Comparison of ENCODE assay signal across 8 cellular contexts in genomic region chr16:89723279-89724250, GRCh38. TPM values are rescaled to one million over a fixed set of nuclear protein-coding genes. Genes with fewer than 3 reads are reported as not detected.
A peak's percentile ranks its signal among the peaks of the same experiment; 100 is the strongest.
DNase-seq lines count a peak whose midpoint lies in the region; ATAC-seq and TF ChIP-seq lines count a peak whose summit lies in the region.

No MANE protein-coding gene starts in this region.

- no peak for TF ChIP-seq CTCF in heart left ventricle (IDR thresholded peaks at IDR 0.05)
- TF ChIP-seq CTCF in right atrium auricular region (IDR thresholded peaks at IDR 0.05), result no peak

- ATAC-seq in heart left ventricle, result peak in 2 of 4 donors; percentile 40 to 44
- peak; percentile 36 to 41 for ATAC-seq in activated naive CD4-positive, alpha-beta T cell treated with anti-CD3 and anti-CD28 coated beads, Interleukin-2, amount 50 U/mL, for 72 hours

- 59 to 71% (median 66%) methylated on average over 17 to 30 of the region's 30 CpGs for WGBS in heart left ventricle, 4 donors

- H3K27me3 ChIP-seq in heart left ventricle (no peaks in the 10 kb centered on the region), right atrium auricular region (no peaks in the 10 kb centered on the region)

- no peaks in the 10 kb centered on the region for H3K9me3 Mint-ChIP-seq in activated naive CD4-positive, alpha-beta T cell treated with anti-CD3 and anti-CD28 coated beads, Interleukin-2, amount 50 U/mL, for 72 hours

- H3K9me3 ChIP-seq in heart left ventricle (no peaks in the 10 kb centered on the region), right atrium auricular region (no peaks in the 10 kb centered on the region)

- H3K27ac ChIP-seq in heart left ventricle (peak overlapping the region in 9 of 12 donors; percentile 31 to 100 (median 98)), right atrium auricular region (peak overlapping the region in 1 of 2 donors; percentile 97)

- TF ChIP-seq POLR2A in heart left ventricle (IDR thresholded peaks at IDR 0.05), result no peak

- intact Hi-C loops in heart left ventricle (cut with DNase I), result loop anchor here in 1 of 10 donors (2.0 kb wide), 1 partner anchor 13 kb away; no protein-coding TSS in a partner anchor

- peak overlapping the region; percentile 84 to 93 for H3K27ac Mint-ChIP-seq in activated naive CD4-positive, alpha-beta T cell treated with anti-CD3 and anti-CD28 coated beads, Interleukin-2, amount 50 U/mL, for 72 hours

- H3K4me1 ChIP-seq in heart left ventricle, result peaks cover 8 to 54% (median 34%) of the 10 kb centered on the region in 12 donors
- peaks cover 0 to 38% of the 10 kb centered on the region in 2 donors for H3K4me1 ChIP-seq in right atrium auricular region

- H3K36me3 Mint-ChIP-seq in activated naive CD4-positive, alpha-beta T cell treated with anti-CD3 and anti-CD28 coated beads, Interleukin-2, amount 50 U/mL, for 72 hours, result peaks cover 16 to 17% of the 10 kb centered on the region in 2 donors

- DNase-seq in heart left ventricle (peak in 4 of 5 donors; percentile 65 to 83 (median 70)), right atrium auricular region (ENCODE audit: low spot score) (no peak), hypothalamus (lab: John Stamatoyannopoulos, UW) (peak; percentile 43 to 98 (median 91)), NCI-H1436 (lab: John Stamatoyannopoulos, UW) (no peak), HuH-7 (ENCODE audit: low spot score) (no peak), islet precursor cell (no peak)
- DNase-seq in activated naive CD4-positive, alpha-beta T cell treated with anti-CD3 and anti-CD28 coated beads, Interleukin-2, amount 50 U/mL, for 72 hours (ENCODE audit: low spot score in 2 of 2), result peak in 1 of 2 donors; percentile 72
- peak; percentile 58 for DNase-seq in stimulated activated CD8-positive, alpha-beta memory T cell treated with anti-CD3 and anti-CD28 coated beads, Interleukin-12 subunit alpha, Interleukin-12 subunit beta, amount 100 ng/mL, for 4 hours (ENCODE audit: low read depth)

- H3K4me3 ChIP-seq in heart left ventricle, result peak overlapping the region in 10 of 12 donors; percentile 74 to 98 (median 94)
- H3K4me3 ChIP-seq in right atrium auricular region, result peak overlapping the region in 1 of 2 donors; percentile 82

- H3K36me3 ChIP-seq in heart left ventricle (peaks cover 0 to 61% (median 53%) of the 10 kb centered on the region in 9 donors), right atrium auricular region (peaks cover 54% of the 10 kb centered on the region)

RNA-seq across cellular contexts. Expression of gene ZNF276, which starts 2.2 kb away (rescaled TPM):
- total RNA-seq in heart left ventricle (10 to 100 TPM in 8 of 9 donors, 1 to 10 TPM in 1; 9.4 to 19.9 (median 12.7) TPM), right atrium auricular region (10 to 100 TPM; 10.0 to 11.1 TPM)
- polyA plus RNA-seq in heart left ventricle, result 10 to 100 TPM; 12.2 to 14.0 TPM
- 10 to 100 TPM; 18.1 to 28.3 TPM for total RNA-seq in activated naive CD4-positive, alpha-beta T cell treated with anti-CD3 and anti-CD28 coated beads, Interleukin-2, amount 50 U/mL, for 72 hours

RNA-seq across cellular contexts. Expression of gene VPS9D1, which starts 2.9 kb away (rescaled TPM):
- total RNA-seq in heart left ventricle (10 to 100 TPM in 6 of 9 donors, 1 to 10 TPM in 3; 7.6 to 17.0 (median 11.0) TPM), right atrium auricular region (10 to 100 TPM in 1 of 2 donors, 1 to 10 TPM in 1; 7.3 to 11.3 TPM)
- polyA plus RNA-seq in heart left ventricle, result 10 to 100 TPM in 1 of 2 donors, 1 to 10 TPM in 1; 7.3 to 20.2 TPM
- total RNA-seq in activated naive CD4-positive, alpha-beta T cell treated with anti-CD3 and anti-CD28 coated beads, Interleukin-2, amount 50 U/mL, for 72 hours, result 1 to 10 TPM; 2.2 to 2.4 TPM

RNA-seq across cellular contexts. Expression of gene SPATA2L, which starts 22.1 kb away (rescaled TPM):
- total RNA-seq in heart left ventricle (10 to 100 TPM in 1 of 9 donors, 1 to 10 TPM in 8; 2.0 to 14.1 (median 4.0) TPM), right atrium auricular region (10 to 100 TPM in 1 of 2 donors, 1 to 10 TPM in 1; 5.9 to 12.7 TPM)
- 10 to 100 TPM in 1 of 2 donors, 1 to 10 TPM in 1; 1.9 to 15.0 TPM for polyA plus RNA-seq in heart left ventricle
- 1 to 10 TPM; 1.3 to 7.0 TPM for total RNA-seq in activated naive CD4-positive, alpha-beta T cell treated with anti-CD3 and anti-CD28 coated beads, Interleukin-2, amount 50 U/mL, for 72 hours

RNA-seq across cellular contexts. Expression of gene CDK10, which starts 37.1 kb away (rescaled TPM):
- total RNA-seq in heart left ventricle, result 10 to 100 TPM; 16.1 to 31.4 (median 20.0) TPM
- 10 to 100 TPM; 22.9 to 30.7 TPM for polyA plus RNA-seq in heart left ventricle
- 10 to 100 TPM; 13.8 to 20.2 TPM for total RNA-seq in right atrium auricular region
- 100 to 1,000 TPM in 1 of 2 donors, 10 to 100 TPM in 1; 97.3 to 151 TPM for total RNA-seq in activated naive CD4-positive, alpha-beta T cell treated with anti-CD3 and anti-CD28 coated beads, Interleukin-2, amount 50 U/mL, for 72 hours

Comparison
In these comparisons a context has a peak if more than half of its experiments do, and no peak if none do; other contexts are left out.
1. DNase-seq: peak in heart left ventricle (4 of 5), hypothalamus (51 of 51) and stimulated activated CD8-positive, alpha-beta memory T cell treated with anti-CD3 and anti-CD28 coated beads, Interleukin-12 subunit alpha, Interleukin-12 subunit beta, amount 100 ng/mL, for 4 hours (single experiment); none in right atrium auricular region (single experiment), NCI-H1436 (single experiment), HuH-7 (single experiment) and islet precursor cell (single experiment).